ENCODE assay signal across 9 cellular contexts in the genomic region with DNA sequence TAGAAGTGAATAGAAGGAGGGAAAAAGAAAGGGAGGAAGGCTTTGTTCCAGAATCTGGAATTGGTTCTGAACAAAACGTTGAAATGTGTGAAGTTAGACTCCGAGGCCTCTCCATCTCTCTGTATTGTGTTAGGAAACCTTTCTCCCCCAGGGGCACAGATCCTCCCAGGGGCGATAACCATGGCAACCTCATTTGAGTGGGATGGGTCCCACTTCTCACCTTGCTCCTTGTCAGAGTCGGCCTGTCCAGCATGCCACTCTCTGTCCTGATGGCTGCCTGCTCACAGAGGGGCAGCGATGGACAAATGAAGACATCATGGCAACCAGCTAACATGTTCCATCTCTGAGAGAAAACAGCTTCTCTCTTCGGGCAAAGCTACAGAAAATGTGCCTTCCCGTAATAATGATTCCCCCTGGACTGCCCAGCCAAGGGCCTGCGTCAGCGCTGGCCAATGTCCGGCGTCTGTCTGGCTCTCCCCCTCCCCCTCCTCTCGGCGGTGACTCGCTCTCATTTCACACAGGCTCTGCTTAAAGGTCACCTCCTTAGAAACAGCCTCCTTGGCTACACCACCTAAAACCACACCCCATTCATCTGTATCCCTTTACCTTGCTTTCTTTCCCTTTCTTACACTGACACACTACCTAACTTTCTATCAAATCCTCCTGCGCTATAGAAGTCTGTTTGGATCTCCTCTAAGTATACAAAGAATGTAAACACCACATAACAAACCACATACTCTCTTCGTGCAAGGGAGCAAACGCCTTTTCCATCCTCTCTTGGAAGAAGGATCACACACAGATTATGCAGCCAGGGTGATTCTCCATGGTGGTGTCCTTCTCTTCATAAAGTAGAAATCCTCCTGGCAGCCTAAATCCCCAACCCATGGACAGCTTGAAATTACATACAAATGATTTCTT. TPM values are rescaled to one million over a fixed set of nuclear protein-coding genes. Genes with fewer than 3 reads are reported as not detected.
A peak's percentile ranks its signal among the peaks of the same experiment; 100 is the strongest.
DNase-seq lines count a peak whose midpoint lies in the region; ATAC-seq and TF ChIP-seq lines count a peak whose summit lies in the region.
"Had no signal": no experiment of that assay in that cellular context is flagged by ENCODE, and none has a peak within 500 bp of the region (broad histone marks: within the 10 kb centered on the region; RNA-seq: fewer than 3 reads in every experiment).

No MANE protein-coding gene starts in this region.

- POLR2A ChIA-PET in PC-3 (lab: Charles Lee; ENCODE audit: unreplicated experiment) = no interaction called here

- H2AFZ ChIP-seq in PC-3 (ENCODE audit: low read length) (peak overlapping the region; percentile 56), neuronal stem cell (ENCODE audit: low read length) (peak overlapping the region; percentile 70), MM.1S (ENCODE audit: low read length) (no peak overlapping the region)

- intact Hi-C loops in PC-3 (cut with micrococcal nuclease) = no loop called here

- peaks cover under 1% of the 10 kb centered on the region for H3F3A ChIP-seq in PC-3 (ENCODE audit: low read length, unreplicated experiment)
- no peaks in the 10 kb centered on the region for H3F3A ChIP-seq in MM.1S (ENCODE audit: insufficient read depth, low read length)

- H4K8ac ChIP-seq in neuronal stem cell (ENCODE audit: low read depth, low read length) = no peak overlapping the region

- no peak for TF ChIP-seq CTCF in AG10803 (conservative IDR thresholded peaks at IDR 0.05; ENCODE audit: low read length)
- TF ChIP-seq CTCF in PC-3 (conservative IDR thresholded peaks at IDR 0.05; ENCODE audit: low read depth, low read length) = no peak
- TF ChIP-seq CTCF in MM.1S (IDR thresholded peaks at IDR 0.05; ENCODE audit: low read length) = no peak

- H3K4ac ChIP-seq in neuronal stem cell (ENCODE audit: low read length) = no peak overlapping the region

- no peak overlapping the region for H2BK15ac ChIP-seq in neuronal stem cell (ENCODE audit: low read length)

- peak overlapping the region; percentile 8 for H2BK12ac ChIP-seq in neuronal stem cell (ENCODE audit: low read length)

- CTCF ChIA-PET in PC-3 (lab: Charles Lee) = interaction anchor here (0.7 kb wide), 1 partner anchor 38 kb away, joined by 4 read pairs; no protein-coding TSS in a partner anchor

- H3K4me2 ChIP-seq in PC-3 (ENCODE audit: low read length) = peak overlapping the region; percentile 60
- no peak overlapping the region for H3K4me2 ChIP-seq in neuronal stem cell (ENCODE audit: insufficient read depth, low read length, poor library complexity, severe bottlenecking)
- no peak overlapping the region for H3K4me2 ChIP-seq in MM.1S (ENCODE audit: low read depth, low read length)

- H2AK5ac ChIP-seq in neuronal stem cell (ENCODE audit: low read depth, low read length) = no peak overlapping the region

- H3K27ac ChIP-seq in PC-3 (ENCODE audit: low read length) (no peak overlapping the region; the same call in 1 of the 2 replicates), neuronal stem cell (replicated peaks; ENCODE audit: low read length) (no peak overlapping the region), MM.1S (ENCODE audit: low read length) (no peak overlapping the region)

- no peak overlapping the region for H3K14ac ChIP-seq in neuronal stem cell (ENCODE audit: low read length)

- DNase-seq in AG10803 (ENCODE audit: low read depth) = peak; percentile 37
- peak; percentile 49 for DNase-seq in PC-3
- peak; percentile 72 for DNase-seq in fibroblast of peridontal ligament (ENCODE audit: extremely low read depth)
- no peak for DNase-seq in neuronal stem cell (ENCODE audit: low spot score)
- no peak for DNase-seq in NCI-H1105 treated with DMSO at 0.1 percent for 48 hours (lab: John Stamatoyannopoulos, UW)
- DNase-seq in NAMALWA (ENCODE audit: low spot score) = no peak
- no peak for DNase-seq in MM.1S
- DNase-seq: GDM1 had no signal

- no TSS peak for BruUV-seq in PC-3 (replicated peaks; lab: Mats Ljungman, UMichigan)

- H3K9me2 ChIP-seq in PC-3 (replicated peaks; ENCODE audit: low read length) (no peaks in the 10 kb centered on the region), MM.1S (replicated peaks; ENCODE audit: insufficient read depth, low read length) (no peaks in the 10 kb centered on the region)

- peaks cover 17% of the 10 kb centered on the region for H3K4me1 ChIP-seq in PC-3 (ENCODE audit: insufficient read depth, low read length)
- peaks cover 9 to 20% of the 10 kb centered on the region in 2 donors for H3K4me1 ChIP-seq in neuronal stem cell (ENCODE audit: control insufficient read depth in 2 of 2, insufficient read depth in 1 of 2, low read depth in 1 of 2, low read length in 2 of 2)
- no peaks in the 10 kb centered on the region for H3K4me1 ChIP-seq in MM.1S (ENCODE audit: low read length)

- H2BK5ac ChIP-seq in neuronal stem cell (ENCODE audit: low read length) = no peak overlapping the region

- no peaks in the 10 kb centered on the region for H3K79me2 ChIP-seq in PC-3 (ENCODE audit: low read length)
- H3K79me2 ChIP-seq in MM.1S (ENCODE audit: low read length) = no peaks in the 10 kb centered on the region

- H3K79me1 ChIP-seq in neuronal stem cell (ENCODE audit: low read depth, low read length) = no peaks in the 10 kb centered on the region

- H3K4me3 ChIP-seq in AG10803 (ENCODE audit: low read length) (no peak overlapping the region), PC-3 (ENCODE audit: low read length) (peak overlapping the region; percentile 24; the same call in 1 of the 2 replicates), neuronal stem cell (ENCODE audit: low read length in 2 of 2) (peak overlapping the region in 1 of 2 donors; percentile 16), MM.1S (ENCODE audit: low read length) (no peak overlapping the region)

- peak overlapping the region; percentile 16 for H3K23ac ChIP-seq in neuronal stem cell (ENCODE audit: low read depth, low read length, poor library complexity)

- no peaks in the 10 kb centered on the region for H3K36me3 ChIP-seq in PC-3 (ENCODE audit: low read depth, low read length)
- no peaks in the 10 kb centered on the region for H3K36me3 ChIP-seq in neuronal stem cell (replicated peaks in 1 of 2; ENCODE audit: control insufficient read depth in 2 of 2, insufficient read depth in 2 of 2, low read length in 2 of 2)
- H3K36me3 ChIP-seq in MM.1S (replicated peaks; ENCODE audit: insufficient read depth, low read length) = no peaks in the 10 kb centered on the region

- H3K18ac ChIP-seq in neuronal stem cell (ENCODE audit: low read length) = peak overlapping the region; percentile 57

- ATAC-seq in PC-3 (peak; percentile 77), GM19463 (IDR thresholded peaks at IDR 0.05; ENCODE audit: unreplicated experiment) (no peak)

- H3K9ac ChIP-seq in PC-3 (ENCODE audit: low read length) = no peak overlapping the region
- no peak overlapping the region for H3K9ac ChIP-seq in neuronal stem cell (ENCODE audit: low read depth, low read length, poor library complexity)
- no peak overlapping the region for H3K9ac ChIP-seq in MM.1S (ENCODE audit: low read length)

- H4K91ac ChIP-seq in neuronal stem cell (ENCODE audit: low read depth, low read length, poor library complexity) = no peak overlapping the region

- H3K9me3 ChIP-seq in PC-3 (ENCODE audit: low read length) = peaks cover 5% of the 10 kb centered on the region; the same call in 1 of the 2 replicates
- H3K9me3 ChIP-seq in neuronal stem cell (replicated peaks in 1 of 2; ENCODE audit: control insufficient read depth in 2 of 2, insufficient read depth in 1 of 2, low read depth in 1 of 2, low read length in 2 of 2) = no peaks in the 10 kb centered on the region
- H3K9me3 ChIP-seq in MM.1S (replicated peaks; ENCODE audit: insufficient read depth, low read length) = no peaks in the 10 kb centered on the region

- no CpG with 5 or more reads among the region's 17 CpGs for WGBS in neuronal stem cell (ENCODE audit: extremely low coverage in 2 of 2, insufficient read length in 2 of 2, insufficient replicate concordance in 1 of 2), 2 donors

- H2BK120ac ChIP-seq in neuronal stem cell (ENCODE audit: low read depth, low read length) = no peak overlapping the region

- H4K20me1 ChIP-seq in PC-3 (ENCODE audit: low read length) (no peaks in the 10 kb centered on the region), MM.1S (ENCODE audit: insufficient read depth, low read length) (no peaks in the 10 kb centered on the region)

- H3K27me3 ChIP-seq in PC-3 (ENCODE audit: low read length) (no peaks in the 10 kb centered on the region), neuronal stem cell (ENCODE audit: control insufficient read depth in 3 of 3, insufficient read depth in 3 of 3, low read depth in 1 of 3, low read length in 3 of 3) (peaks cover 0 to 37% (median 0%) of the 10 kb centered on the region in 3 experiments), MM.1S (replicated peaks; ENCODE audit: insufficient read depth, low read length) (no peaks in the 10 kb centered on the region)

RNA-seq across cellular contexts. Expression of a gene that starts 32.1 kb away (rescaled TPM):
- total RNA-seq in PC-3 (2014; rRNA removed) = 24.7 and 26.3 TPM in 2 replicates
- 16.7 TPM for polyA plus RNA-seq in neuronal stem cell (2013, experiment 1 of 2)
- polyA plus RNA-seq in neuronal stem cell (2013, experiment 2 of 2) = 16.5 TPM

Comparison
In these comparisons a context has a peak if more than half of its experiments do, and no peak if none do; other contexts are left out.
1. DNase-seq: peak in AG10803 (single experiment), PC-3 (single experiment) and fibroblast of peridontal ligament (single experiment); none in neuronal stem cell (single experiment), NCI-H1105 treated with DMSO at 0.1 percent for 48 hours (single experiment), NAMALWA (single experiment) and MM.1S (single experiment).